In the genomic region with DNA sequence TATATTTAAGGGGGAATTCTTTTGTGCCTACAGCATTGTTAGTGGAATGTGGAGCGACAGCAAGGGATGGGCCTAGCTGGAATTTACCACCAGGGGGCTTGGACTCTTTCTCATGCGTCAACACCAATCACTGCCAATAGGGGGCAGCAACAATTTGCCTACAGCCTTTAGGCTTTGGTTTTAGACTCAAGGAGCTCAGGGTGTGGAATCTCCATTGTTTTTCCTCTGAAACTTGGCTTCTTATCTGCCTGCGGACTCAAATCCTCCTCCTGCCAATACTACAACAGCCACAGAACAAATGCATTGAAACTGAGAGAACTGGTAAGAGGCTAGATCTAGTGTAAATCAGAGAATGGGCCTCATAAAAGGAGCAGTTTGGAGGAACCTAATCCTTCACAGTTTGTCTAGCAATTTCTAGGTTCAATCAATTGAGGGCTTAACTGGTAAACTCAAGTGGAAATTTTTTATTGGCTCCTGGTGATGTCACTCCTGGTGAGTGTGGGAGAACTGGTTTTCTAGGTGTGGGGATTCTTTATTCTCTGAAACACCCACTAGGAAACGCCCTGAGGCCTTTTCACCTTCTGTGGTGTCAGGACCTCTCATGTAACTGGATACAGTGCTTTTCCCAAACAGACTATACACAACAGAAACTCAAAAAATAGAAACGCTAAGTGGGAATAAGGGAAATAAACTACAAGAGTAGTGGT, we compare ENCODE assay signal across 1 cellular context.
TF ChIP-seq lines count a peak whose summit lies in the region.

No MANE protein-coding gene starts in this region.

TF ChIP-seq in neural cell, 6 proteins besides CTCF, POLR2A, EP300 and RAD21:
- TF ChIP-seq SMC3 (conservative IDR thresholded peaks at IDR 0.05; ENCODE audit: poor library complexity) (peak; percentile 38), MXI1 (conservative IDR thresholded peaks at IDR 0.05; ENCODE audit: poor library complexity, severe bottlenecking) (no peak), TAF1 (IDR thresholded peaks at IDR 0.05; ENCODE audit: low read depth) (no peak), POLR2AphosphoS5 (IDR thresholded peaks at IDR 0.05) (no peak), EZH2 (IDR thresholded peaks at IDR 0.05; ENCODE audit: borderline replicate concordance, insufficient read depth, low read length, poor library complexity, severe bottlenecking) (no peak)
- TF ChIP-seq, protein P1, sequence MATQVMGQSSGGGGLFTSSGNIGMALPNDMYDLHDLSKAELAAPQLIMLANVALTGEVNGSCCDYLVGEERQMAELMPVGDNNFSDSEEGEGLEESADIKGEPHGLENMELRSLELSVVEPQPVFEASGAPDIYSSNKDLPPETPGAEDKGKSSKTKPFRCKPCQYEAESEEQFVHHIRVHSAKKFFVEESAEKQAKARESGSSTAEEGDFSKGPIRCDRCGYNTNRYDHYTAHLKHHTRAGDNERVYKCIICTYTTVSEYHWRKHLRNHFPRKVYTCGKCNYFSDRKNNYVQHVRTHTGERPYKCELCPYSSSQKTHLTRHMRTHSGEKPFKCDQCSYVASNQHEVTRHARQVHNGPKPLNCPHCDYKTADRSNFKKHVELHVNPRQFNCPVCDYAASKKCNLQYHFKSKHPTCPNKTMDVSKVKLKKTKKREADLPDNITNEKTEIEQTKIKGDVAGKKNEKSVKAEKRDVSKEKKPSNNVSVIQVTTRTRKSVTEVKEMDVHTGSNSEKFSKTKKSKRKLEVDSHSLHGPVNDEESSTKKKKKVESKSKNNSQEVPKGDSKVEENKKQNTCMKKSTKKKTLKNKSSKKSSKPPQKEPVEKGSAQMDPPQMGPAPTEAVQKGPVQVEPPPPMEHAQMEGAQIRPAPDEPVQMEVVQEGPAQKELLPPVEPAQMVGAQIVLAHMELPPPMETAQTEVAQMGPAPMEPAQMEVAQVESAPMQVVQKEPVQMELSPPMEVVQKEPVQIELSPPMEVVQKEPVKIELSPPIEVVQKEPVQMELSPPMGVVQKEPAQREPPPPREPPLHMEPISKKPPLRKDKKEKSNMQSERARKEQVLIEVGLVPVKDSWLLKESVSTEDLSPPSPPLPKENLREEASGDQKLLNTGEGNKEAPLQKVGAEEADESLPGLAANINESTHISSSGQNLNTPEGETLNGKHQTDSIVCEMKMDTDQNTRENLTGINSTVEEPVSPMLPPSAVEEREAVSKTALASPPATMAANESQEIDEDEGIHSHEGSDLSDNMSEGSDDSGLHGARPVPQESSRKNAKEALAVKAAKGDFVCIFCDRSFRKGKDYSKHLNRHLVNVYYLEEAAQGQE (IDR thresholded peaks at IDR 0.05; ENCODE audit: borderline replicate concordance) = no peak
